ENCODE assay signal across 1 cellular context in the genomic region with DNA sequence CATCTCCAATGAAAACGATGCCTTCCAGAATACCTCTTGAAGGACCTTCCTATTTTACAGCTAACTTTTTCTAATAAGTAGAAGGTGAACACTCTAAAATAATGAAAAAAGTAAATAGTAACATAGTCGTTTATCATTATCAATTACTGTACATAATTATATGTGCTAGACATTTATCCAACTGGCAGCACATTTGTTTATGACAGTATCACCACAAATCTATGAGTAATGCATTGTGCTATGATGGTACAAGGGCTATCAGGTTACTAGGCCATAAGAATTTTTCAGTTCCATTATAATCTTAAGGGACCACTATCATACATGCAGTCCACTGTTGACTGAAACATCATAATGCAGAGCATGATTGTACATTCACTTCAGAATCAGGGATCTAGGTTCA.
TF ChIP-seq lines count a peak whose summit lies in the region.

No MANE protein-coding gene starts in this region.

TF ChIP-seq in K562, 482 proteins besides CTCF, POLR2A, EP300 and RAD21 (continued from another document):
- TF ChIP-seq, protein P1, sequence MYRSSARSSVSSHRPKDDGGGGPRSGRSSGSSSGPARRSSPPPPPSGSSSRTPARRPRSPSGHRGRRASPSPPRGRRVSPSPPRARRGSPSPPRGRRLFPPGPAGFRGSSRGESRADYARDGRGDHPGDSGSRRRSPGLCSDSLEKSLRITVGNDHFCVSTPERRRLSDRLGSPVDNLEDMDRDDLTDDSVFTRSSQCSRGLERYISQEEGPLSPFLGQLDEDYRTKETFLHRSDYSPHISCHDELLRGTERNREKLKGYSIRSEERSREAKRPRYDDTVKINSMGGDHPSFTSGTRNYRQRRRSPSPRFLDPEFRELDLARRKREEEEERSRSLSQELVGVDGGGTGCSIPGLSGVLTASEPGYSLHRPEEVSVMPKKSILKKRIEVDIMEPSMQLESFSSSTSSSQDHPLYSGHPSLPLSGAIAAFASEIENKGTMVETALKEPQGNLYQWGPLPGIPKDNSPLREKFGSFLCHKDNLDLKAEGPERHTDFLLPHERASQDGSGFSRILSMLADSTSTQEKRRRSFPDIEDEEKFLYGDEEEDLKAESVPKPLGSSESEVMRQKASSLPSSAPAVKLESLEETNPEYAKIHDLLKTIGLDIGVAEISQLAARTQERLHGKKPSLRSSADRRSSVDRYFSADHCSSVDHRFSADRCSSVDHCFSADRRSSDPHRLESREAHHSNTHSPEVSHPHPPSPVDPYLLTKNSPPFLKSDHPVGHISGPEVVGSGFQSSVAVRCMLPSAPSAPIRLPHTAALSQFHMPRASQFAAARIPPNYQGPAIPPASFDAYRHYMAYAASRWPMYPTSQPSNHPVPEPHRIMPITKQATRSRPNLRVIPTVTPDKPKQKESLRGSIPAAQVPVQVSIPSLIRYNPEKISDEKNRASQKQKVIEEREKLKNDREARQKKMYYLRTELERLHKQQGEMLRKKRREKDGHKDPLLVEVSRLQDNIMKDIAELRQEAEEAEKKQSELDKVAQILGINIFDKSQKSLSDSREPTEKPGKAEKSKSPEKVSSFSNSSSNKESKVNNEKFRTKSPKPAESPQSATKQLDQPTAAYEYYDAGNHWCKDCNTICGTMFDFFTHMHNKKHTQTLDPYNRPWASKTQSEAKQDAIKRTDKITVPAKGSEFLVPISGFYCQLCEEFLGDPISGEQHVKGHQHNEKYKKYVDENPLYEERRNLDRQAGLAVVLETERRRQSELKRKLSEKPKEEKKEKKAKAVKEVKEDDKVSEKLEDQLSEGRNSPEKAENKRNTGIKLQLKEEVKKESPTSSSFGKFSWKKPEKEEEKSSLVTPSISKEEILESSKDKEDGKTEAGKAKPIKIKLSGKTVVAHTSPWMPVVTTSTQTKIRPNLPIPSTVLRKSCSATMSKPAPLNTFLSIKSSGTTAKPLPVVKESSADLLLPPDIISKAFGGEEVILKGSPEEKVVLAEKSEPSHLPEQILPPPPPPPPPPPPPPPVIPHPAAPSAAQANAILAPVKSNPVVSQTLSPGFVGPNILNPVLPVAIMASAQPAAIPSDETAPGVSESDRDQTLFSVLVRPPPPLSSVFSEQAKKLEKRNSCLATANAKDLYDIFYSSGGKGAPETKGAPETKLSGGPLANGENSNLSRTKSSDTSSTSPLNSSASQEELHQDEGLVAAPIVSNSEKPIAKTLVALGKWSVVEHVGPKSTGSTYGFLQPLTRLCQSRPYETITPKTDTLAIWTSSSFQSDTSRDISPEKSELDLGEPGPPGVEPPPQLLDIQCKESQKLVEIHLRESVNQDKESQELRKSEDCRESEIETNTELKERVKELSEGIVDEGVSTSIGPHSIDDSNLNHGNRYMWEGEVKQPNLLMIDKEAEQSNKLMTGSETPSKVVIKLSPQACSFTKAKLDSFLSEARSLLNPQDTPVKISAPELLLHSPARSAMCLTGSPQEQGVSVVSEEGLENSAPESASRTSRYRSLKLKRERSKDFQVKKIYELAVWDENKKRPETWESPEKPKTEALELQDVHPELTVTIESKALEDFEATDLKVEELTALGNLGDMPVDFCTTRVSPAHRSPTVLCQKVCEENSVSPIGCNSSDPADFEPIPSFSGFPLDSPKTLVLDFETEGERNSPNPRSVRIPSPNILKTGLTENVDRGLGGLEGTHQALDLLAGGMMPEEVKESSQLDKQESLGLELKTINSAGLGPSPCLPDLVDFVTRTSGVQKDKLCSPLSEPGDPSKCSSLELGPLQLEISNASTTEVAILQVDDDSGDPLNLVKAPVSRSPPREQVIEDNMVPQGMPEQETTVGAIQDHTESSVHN (IDR thresholded peaks at IDR 0.05; ENCODE audit: borderline replicate concordance in 1 of 2, low read depth in 1 of 2): no peak
- TF ChIP-seq SRSF3 (IDR thresholded peaks at IDR 0.05; ENCODE audit: insufficient read depth, low read length) (no peak), HEY1 (CRISPR knock-in tag; IDR thresholded peaks at IDR 0.05; ENCODE audit: borderline replicate concordance) (no peak), JUND (IDR thresholded peaks at IDR 0.05; ENCODE audit: borderline replicate concordance, low read depth, low read length) (peak; percentile 8; the same call in 1 of the 2 replicates), JUND (tag; IDR thresholded peaks at IDR 0.05; ENCODE audit: borderline replicate concordance, low read depth, low read length) (no peak)
